14 cellular contexts compared by ENCODE assay signal in genomic region chr7:43727494-43727893, GRCh38. TPM values are rescaled to one million over a fixed set of nuclear protein-coding genes. Genes with fewer than 3 reads are reported as not detected.
DNase-seq lines count a peak whose midpoint lies in the region; ATAC-seq, FAIRE-seq and TF ChIP-seq lines count a peak whose summit lies in the region.
"Had no signal": no experiment of that assay in that cellular context is flagged by ENCODE, and none has a peak within 500 bp of the region (broad histone marks: within the 10 kb centered on the region; RNA-seq: fewer than 3 reads in every experiment).

No MANE protein-coding gene starts in this region.

- H3K9me3 ChIP-seq in BLaER1 = no peaks in the 10 kb centered on the region
- no peaks in the 10 kb centered on the region for H3K9me3 ChIP-seq in DOHH2 (ENCODE audit: control insufficient read depth, insufficient read depth, low read length)
- H3K9me3 ChIP-seq in keratinocyte (ENCODE audit: control insufficient read depth, low read depth, low read length) = no peaks in the 10 kb centered on the region

- dilution Hi-C loops in keratinocyte (cut with MboI; ENCODE audit: extremely low pct_ligation_motif_present, low sequenced_read_pairs) = no loop called here

- no peak for ATAC-seq in GM19035 (IDR thresholded peaks at IDR 0.05; ENCODE audit: unreplicated experiment)
- ATAC-seq: right cardiac atrium had no signal

- H3K9me2 ChIP-seq in DOHH2 (replicated peaks; ENCODE audit: control insufficient read depth, low read length) = no peaks in the 10 kb centered on the region

- H4K20me1 ChIP-seq in BLaER1 = peaks cover 42% of the 10 kb centered on the region
- H4K20me1 ChIP-seq in DOHH2 (ENCODE audit: control insufficient read depth, insufficient read depth, low read depth, low read length) = peaks cover 7% of the 10 kb centered on the region
- H4K20me1 ChIP-seq in keratinocyte (ENCODE audit: control insufficient read depth, extremely low read depth, insufficient read depth, low read length) = no peaks in the 10 kb centered on the region

- H3K4me2 ChIP-seq in BLaER1 = peak overlapping the region; percentile 79
- H3K4me2 ChIP-seq in DOHH2 (ENCODE audit: low read length) = peak overlapping the region; percentile 74
- H3K4me2 ChIP-seq in keratinocyte (ENCODE audit: control insufficient read depth, extremely low read depth, insufficient read depth, low read depth, low read length) = peak overlapping the region; percentile 3

- POLR2A ChIA-PET in activated CD4-positive, alpha-beta memory T cell treated with anti-CD3 and anti-CD28 coated beads for 36 hours (lab: Charles Lee) = no interaction called here

- H3K4me1 Mint-ChIP-seq in activated CD4-positive, alpha-beta memory T cell treated with anti-CD3 and anti-CD28 coated beads for 36 hours (ENCODE audit: low read depth) = peaks cover 31% of the 10 kb centered on the region

- no peaks in the 10 kb centered on the region for H3F3A ChIP-seq in DOHH2 (ENCODE audit: control insufficient read depth, insufficient read depth)

- no peak for DNase-seq in activated CD4-positive, alpha-beta memory T cell treated with anti-CD3 and anti-CD28 coated beads for 36 hours
- no peak for DNase-seq in keratinocyte (ENCODE audit: low read depth, low spot score)
- DNase-seq in ureter (ENCODE audit: low spot score) = no peak
- no peak for DNase-seq in GOT3 (lab: John Stamatoyannopoulos, UW)
- no peak for DNase-seq in GDM1 (lab: John Stamatoyannopoulos, UW)
- DNase-seq: erythroblast, NCI-H1048, NCI-H2227 treated with DMSO at 0.1 percent for 48 hours had no signal

- no peak overlapping the region for H2AFZ ChIP-seq in keratinocyte (ENCODE audit: control insufficient read depth, low read length)

- H3K27ac ChIP-seq in BLaER1 (no peak overlapping the region), DOHH2 (ENCODE audit: low read depth, low read length) (no peak overlapping the region), keratinocyte (ENCODE audit: control insufficient read depth, insufficient read depth, low read length) (no peak overlapping the region)

- no peak for TF ChIP-seq CTCF in DOHH2 (IDR thresholded peaks at IDR 0.05; ENCODE audit: low read depth, low read length, poor library complexity, severe bottlenecking)
- TF ChIP-seq CTCF in keratinocyte (optimal IDR thresholded peaks at IDR 0.05 in 1 of 3, IDR thresholded peaks at IDR 0.05 in 1 of 3, conservative IDR thresholded peaks at IDR 0.05 in 1 of 3; ENCODE audit: extremely low read depth in 1 of 3, insufficient read depth in 2 of 3, low read length in 3 of 3) = no peak

- FAIRE-seq in keratinocyte (lab: Jason Lieb, UNC) = no peak
- FAIRE-seq: RCC 7860, TTC549 had no signal

- no peaks in the 10 kb centered on the region for H3K9me3 Mint-ChIP-seq in activated CD4-positive, alpha-beta memory T cell treated with anti-CD3 and anti-CD28 coated beads for 36 hours

- CTCF ChIA-PET in activated CD4-positive, alpha-beta memory T cell treated with anti-CD3 and anti-CD28 coated beads for 36 hours (lab: Charles Lee) = interaction anchor here (0.6 to 5.8 kb wide), 3 partner anchors 28 to 145 kb away, joined by 3 to 56 read pairs (median 3); partner anchors contain the start of gene STK17A

- H3K27me3 Mint-ChIP-seq in activated CD4-positive, alpha-beta memory T cell treated with anti-CD3 and anti-CD28 coated beads for 36 hours = no peaks in the 10 kb centered on the region

- intact Hi-C loops in activated CD4-positive, alpha-beta memory T cell treated with anti-CD3 and anti-CD28 coated beads for 36 hours (cut with micrococcal nuclease) = loop anchor here (5.0 to 10.0 kb wide), 2 partner anchors 35 to 793 kb away; partner anchors contain the start of genes MRPL32 and PSMA2

- H3K9me1 ChIP-seq in keratinocyte (ENCODE audit: control insufficient read depth, extremely low read depth, insufficient read depth, low read length) = no peaks in the 10 kb centered on the region

- no peaks in the 10 kb centered on the region for H3K36me3 ChIP-seq in BLaER1
- peaks cover 11% of the 10 kb centered on the region; the same call in 1 of the 2 replicates for H3K36me3 ChIP-seq in DOHH2 (ENCODE audit: control insufficient read depth, low read length)
- H3K36me3 ChIP-seq in keratinocyte (ENCODE audit: control insufficient read depth in 2 of 2, extremely low read depth in 1 of 2, insufficient read depth in 2 of 2, low read length in 2 of 2) = no peaks in the 10 kb centered on the region

- peaks cover 24% of the 10 kb centered on the region for H3K4me1 ChIP-seq in BLaER1
- peaks cover 29% of the 10 kb centered on the region for H3K4me1 ChIP-seq in DOHH2 (ENCODE audit: control insufficient read depth, low read length)
- H3K4me1 ChIP-seq in keratinocyte (ENCODE audit: control insufficient read depth, extremely low read depth, insufficient read depth, low read length) = peaks cover 7% of the 10 kb centered on the region

- H3K4me3 ChIP-seq in BLaER1 (no peak overlapping the region), DOHH2 (ENCODE audit: low read length) (peak overlapping the region; percentile 39), keratinocyte (ENCODE audit: control insufficient read depth in 2 of 3, extremely low read depth in 1 of 3, insufficient read depth in 2 of 3, low read depth in 1 of 3, low read length in 3 of 3) (peak overlapping the region in 1 of 3 experiments; percentile 1)

- H3K4me3 Mint-ChIP-seq in activated CD4-positive, alpha-beta memory T cell treated with anti-CD3 and anti-CD28 coated beads for 36 hours = peak overlapping the region; percentile 94

- H3K27ac Mint-ChIP-seq in activated CD4-positive, alpha-beta memory T cell treated with anti-CD3 and anti-CD28 coated beads for 36 hours = no peak overlapping the region

- no peaks in the 10 kb centered on the region for H3K27me3 ChIP-seq in BLaER1
- no peaks in the 10 kb centered on the region for H3K27me3 ChIP-seq in DOHH2 (ENCODE audit: control insufficient read depth, low read length)
- H3K27me3 ChIP-seq in keratinocyte (ENCODE audit: control insufficient read depth, extremely low read depth, insufficient read depth, low read length) = no peaks in the 10 kb centered on the region

- no peak overlapping the region for H3K9ac ChIP-seq in BLaER1
- no peak overlapping the region for H3K9ac ChIP-seq in keratinocyte (ENCODE audit: control insufficient read depth, extremely low read depth, insufficient read depth, low read length)

- H3K79me2 ChIP-seq in DOHH2 (ENCODE audit: control insufficient read depth, low read length) (peaks cover 69% of the 10 kb centered on the region), keratinocyte (ENCODE audit: control insufficient read depth, insufficient read depth, low read length) (peaks cover 65% of the 10 kb centered on the region)

- H3K36me3 Mint-ChIP-seq in activated CD4-positive, alpha-beta memory T cell treated with anti-CD3 and anti-CD28 coated beads for 36 hours = peaks cover 5% of the 10 kb centered on the region

RNA-seq across cellular contexts. Expression of gene COA1, which starts 1.8 kb away (rescaled TPM):
- total RNA-seq in activated CD4-positive, alpha-beta memory T cell treated with anti-CD3 and anti-CD28 coated beads for 36 hours = 10 to 100 TPM; 78.9 to 79.6 TPM
- 24.6 to 32.2 TPM (median 26.6 TPM) in 3 replicates for polyA plus RNA-seq in keratinocyte
- 11.1 TPM for polyA plus RNA-seq in keratinocyte (2011; ENCODE audit: low read depth)
- 18.9 and 21.6 TPM in 2 replicates for polyA plus RNA-seq in keratinocyte (2011; cell fraction: cytosol; rRNA removed)
- polyA plus RNA-seq in keratinocyte (2011; cell fraction: nucleus; rRNA removed) = 27.1 and 29.8 TPM in 2 replicates
- 36.7 and 42.2 TPM in 2 replicates for polyA plus RNA-seq in keratinocyte (2012; ENCODE audit: low replicate concordance)
- 12.6 to 45.9 TPM (median 34.2 TPM) in 3 replicates for polyA minus RNA-seq in keratinocyte
- polyA minus RNA-seq in keratinocyte (2011; cell fraction: cytosol; rRNA and poly(A)+ RNA removed) = 13.8 TPM
- 32.8 and 46.3 TPM in 2 replicates for polyA minus RNA-seq in keratinocyte (2011; cell fraction: nucleus; rRNA and poly(A)+ RNA removed)
- 76.2 TPM for total RNA-seq in ureter

RNA-seq across cellular contexts. Expression of gene BLVRA, which starts 31.0 kb away (rescaled TPM):
- total RNA-seq in activated CD4-positive, alpha-beta memory T cell treated with anti-CD3 and anti-CD28 coated beads for 36 hours = 10 to 100 TPM; 46.1 to 47.4 TPM
- 34.8 to 59.3 TPM (median 49.6 TPM) in 3 replicates for polyA plus RNA-seq in keratinocyte
- 12.2 TPM for polyA plus RNA-seq in keratinocyte (2011; ENCODE audit: low read depth)
- polyA plus RNA-seq in keratinocyte (2011; cell fraction: cytosol; rRNA removed) = 42.6 and 53.8 TPM in 2 replicates
- polyA plus RNA-seq in keratinocyte (2011; cell fraction: nucleus; rRNA removed) = 28.3 and 30.6 TPM in 2 replicates
- 24.3 and 62.5 TPM in 2 replicates for polyA plus RNA-seq in keratinocyte (2012; ENCODE audit: low replicate concordance)
- polyA minus RNA-seq in keratinocyte = 20.2 to 27.9 TPM (median 23.3 TPM) in 3 replicates
- 21.7 TPM for polyA minus RNA-seq in keratinocyte (2011; cell fraction: cytosol; rRNA and poly(A)+ RNA removed)
- polyA minus RNA-seq in keratinocyte (2011; cell fraction: nucleus; rRNA and poly(A)+ RNA removed) = 5.5 and 8.2 TPM in 2 replicates
- 35.9 TPM for total RNA-seq in ureter

Comparison
In these comparisons a context has a peak if more than half of its experiments do, and no peak if none do; other contexts are left out.
1. H3K4me2 ChIP-seq: peak in every context shown above with its lines; median percentile 79 in BLaER1; 74 in DOHH2; 3 in keratinocyte.